11 cellular contexts compared by ENCODE assay signal in genomic region chr5:154723740-154724505, GRCh38. TPM values are rescaled to one million over a fixed set of nuclear protein-coding genes. Genes with fewer than 3 reads are reported as not detected.
DNase-seq lines count a peak whose midpoint lies in the region; ATAC-seq and TF ChIP-seq lines count a peak whose summit lies in the region.
"Had no signal": no experiment of that assay in that cellular context is flagged by ENCODE, and none has a peak within 500 bp of the region (broad histone marks: within the 10 kb centered on the region; RNA-seq: fewer than 3 reads in every experiment).

No MANE protein-coding gene starts in this region.

- H3K36me3 ChIP-seq in HEK293 (ENCODE audit: control insufficient read depth in 2 of 2, insufficient read depth in 1 of 2, low read length in 2 of 2) (no peaks in the 10 kb centered on the region), body of pancreas (replicated peaks in 1 of 2; ENCODE audit: insufficient read depth in 1 of 2, low read depth in 2 of 2) (no peaks in the 10 kb centered on the region), stomach (no peaks in the 10 kb centered on the region)

- WGBS in body of pancreas, 2 donors: 34 to 75% methylated on average over 2 of the region's 2 CpGs
- 74% methylated on average over 2 of the region's 2 CpGs for WGBS in right cardiac atrium
- WGBS in stomach, 5 donors: 37 to 67% (median 50%) methylated on average over 2 of the region's 2 CpGs

- CTCF ChIA-PET in HEK293 (lab: Yijun Ruan, JAX): no interaction called here

- no peak for TF ChIP-seq EP300 in stomach (IDR thresholded peaks at IDR 0.05)

- TF ChIP-seq CTCF in HEK293 (tag by site-specific recombination; IDR thresholded peaks at IDR 0.05) (no peak), body of pancreas (IDR thresholded peaks at IDR 0.05) (no peak), stomach (IDR thresholded peaks at IDR 0.05) (no peak)

- POLR2A ChIA-PET in HEK293 (lab: Yijun Ruan, JAX): no interaction called here

- H3K27ac ChIP-seq in HEK293 (ENCODE audit: extremely low read depth, low read depth, low read length) (no peak overlapping the region), body of pancreas (peak overlapping the region in 3 of 4 donors; percentile 42 to 66 (median 56)), right cardiac atrium (ENCODE audit: low read length) (peak overlapping the region; percentile 71), stomach (peak overlapping the region; percentile 27 to 63 (median 56))

- no peaks in the 10 kb centered on the region for H3K27me3 ChIP-seq in body of pancreas
- H3K27me3 ChIP-seq in right cardiac atrium (ENCODE audit: control insufficient read depth, insufficient read depth): no peaks in the 10 kb centered on the region
- H3K27me3 ChIP-seq in stomach: no peaks in the 10 kb centered on the region

- intact Hi-C loops in body of pancreas (cut with DNase I) (no loop called here), right cardiac atrium (cut with DNase I) (no loop called here), stomach (cut with DNase I; ENCODE audit: low total_unique reads) (no loop called here)

- no peak overlapping the region for H3K4me3 ChIP-seq in HEK293 (ENCODE audit: low read depth, low read length)
- H3K4me3 ChIP-seq in body of pancreas: no peak overlapping the region
- no peak overlapping the region for H3K4me3 ChIP-seq in right cardiac atrium (ENCODE audit: low read length)
- H3K4me3 ChIP-seq in stomach: no peak overlapping the region

- no peaks in the 10 kb centered on the region for H3K4me1 ChIP-seq in HEK293 (ENCODE audit: control insufficient read depth, insufficient read depth, low read length)
- H3K4me1 ChIP-seq in body of pancreas: peaks cover 65% of the 10 kb centered on the region
- H3K4me1 ChIP-seq in right cardiac atrium (ENCODE audit: control insufficient read depth, insufficient read depth, low read length): peaks cover 2% of the 10 kb centered on the region
- peaks cover 12 to 21% (median 14%) of the 10 kb centered on the region in 4 donors for H3K4me1 ChIP-seq in stomach

- ATAC-seq in body of pancreas: peak; percentile 70
- ATAC-seq in right cardiac atrium: peak; percentile 73 to 74
- no peak for ATAC-seq in GM18868 (IDR thresholded peaks at IDR 0.05; ENCODE audit: unreplicated experiment)
- no peak for ATAC-seq in HG03097 (IDR thresholded peaks at IDR 0.05; ENCODE audit: low FRiP score, unreplicated experiment)
- ATAC-seq: activated naive CD8-positive, alpha-beta T cell treated with anti-CD3 and anti-CD28 coated beads, Interleukin-2, amount 50 U/mL, for 24 hours had no signal

- no peak for DNase-seq in body of pancreas
- DNase-seq in right cardiac atrium: no peak
- no peak for DNase-seq in stomach
- DNase-seq in NCI-H1930 (lab: John Stamatoyannopoulos, UW): no peak
- DNase-seq: activated CD8-positive, alpha-beta memory T cell treated with anti-CD3 and anti-CD28 coated beads for 24 hours; activated naive CD8-positive, alpha-beta T cell treated with anti-CD3 and anti-CD28 coated beads, Interleukin-2, amount 50 U/mL, for 24 hours; effector CD8-positive, alpha-beta T cell; NCI-H1436 had no signal

- no peaks in the 10 kb centered on the region for H3K9me3 ChIP-seq in HEK293 (ENCODE audit: control insufficient read depth, insufficient read depth, low read depth, low read length)
- H3K9me3 ChIP-seq in body of pancreas: no peaks in the 10 kb centered on the region
- H3K9me3 ChIP-seq in right cardiac atrium (ENCODE audit: control insufficient read depth, low read length): no peaks in the 10 kb centered on the region
- no peaks in the 10 kb centered on the region for H3K9me3 ChIP-seq in stomach

- TF ChIP-seq POLR2A in body of pancreas (IDR thresholded peaks at IDR 0.05) (no peak), stomach (IDR thresholded peaks at IDR 0.05) (no peak)

TF ChIP-seq in HEK293, 187 proteins besides CTCF, POLR2A, EP300 and RAD21:
- no peak for TF ChIP-seq ZSCAN30 (tag by site-specific recombination; IDR thresholded peaks at IDR 0.05)
- TF ChIP-seq ZNF677 (tag by site-specific recombination; IDR thresholded peaks at IDR 0.05): peak; percentile 91
- no peak for TF ChIP-seq ZNF510 (tag by site-specific recombination; IDR thresholded peaks at IDR 0.05; ENCODE audit: insufficient replicate concordance)
- 0 out of 2 replicates have a peak, but pooled peaks have one; percentile 14 for TF ChIP-seq ZNF335 (tag by site-specific recombination; conservative IDR thresholded peaks at IDR 0.05)
- no peak for TF ChIP-seq ZNF311 (tag by site-specific recombination; IDR thresholded peaks at IDR 0.05; ENCODE audit: borderline replicate concordance)
- TF ChIP-seq ZNF350 (tag by site-specific recombination; IDR thresholded peaks at IDR 0.05): no peak
- peak; percentile 64; the same call in 1 of the 2 replicates for TF ChIP-seq ZBTB48 (tag by site-specific recombination; IDR thresholded peaks at IDR 0.05)
- TF ChIP-seq, protein P1, sequence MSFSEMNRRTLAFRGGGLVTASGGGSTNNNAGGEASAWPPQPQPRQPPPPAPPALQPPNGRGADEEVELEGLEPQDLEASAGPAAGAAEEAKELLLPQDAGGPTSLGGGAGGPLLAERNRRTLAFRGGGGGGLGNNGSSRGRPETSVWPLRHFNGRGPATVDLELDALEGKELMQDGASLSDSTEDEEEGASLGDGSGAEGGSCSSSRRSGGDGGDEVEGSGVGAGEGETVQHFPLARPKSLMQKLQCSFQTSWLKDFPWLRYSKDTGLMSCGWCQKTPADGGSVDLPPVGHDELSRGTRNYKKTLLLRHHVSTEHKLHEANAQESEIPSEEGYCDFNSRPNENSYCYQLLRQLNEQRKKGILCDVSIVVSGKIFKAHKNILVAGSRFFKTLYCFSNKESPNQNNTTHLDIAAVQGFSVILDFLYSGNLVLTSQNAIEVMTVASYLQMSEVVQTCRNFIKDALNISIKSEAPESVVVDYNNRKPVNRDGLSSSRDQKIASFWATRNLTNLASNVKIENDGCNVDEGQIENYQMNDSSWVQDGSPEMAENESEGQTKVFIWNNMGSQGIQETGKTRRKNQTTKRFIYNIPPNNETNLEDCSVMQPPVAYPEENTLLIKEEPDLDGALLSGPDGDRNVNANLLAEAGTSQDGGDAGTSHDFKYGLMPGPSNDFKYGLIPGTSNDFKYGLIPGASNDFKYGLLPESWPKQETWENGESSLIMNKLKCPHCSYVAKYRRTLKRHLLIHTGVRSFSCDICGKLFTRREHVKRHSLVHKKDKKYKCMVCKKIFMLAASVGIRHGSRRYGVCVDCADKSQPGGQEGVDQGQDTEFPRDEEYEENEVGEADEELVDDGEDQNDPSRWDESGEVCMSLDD (tag by site-specific recombination; IDR thresholded peaks at IDR 0.05): no peak
- peak; percentile 51; the same call in 1 of the 2 replicates for TF ChIP-seq OSR2 (tag by site-specific recombination; IDR thresholded peaks at IDR 0.05)
- TF ChIP-seq ZBTB7A (tag by site-specific recombination; IDR thresholded peaks at IDR 0.05; ENCODE audit: low read depth): no peak
- TF ChIP-seq PRDM6 (tag by site-specific recombination; IDR thresholded peaks at IDR 0.05): peak; percentile 83

RNA-seq across cellular contexts. Expression of gene LARP1, which starts 31.3 kb away (rescaled TPM):
- total RNA-seq in body of pancreas (100 to 1,000 TPM in 1 of 2 donors, 10 to 100 TPM in 1; 96.2 to 151 TPM), right cardiac atrium (100 to 1,000 TPM; 119 to 130 (median 124) TPM), stomach (100 to 1,000 TPM in 4 of 5 donors, 10 to 100 TPM in 1; 54.5 to 211 (median 180) TPM)
- polyA plus RNA-seq in right cardiac atrium (43.9 TPM), stomach (10 to 100 TPM; 15.0 to 19.4 (median 19.2) TPM)

Comparison
In these comparisons a context has a peak if more than half of its experiments do, and no peak if none do; other contexts are left out.
1. ATAC-seq: peak in body of pancreas (single experiment) and right cardiac atrium (2 of 2); none in GM18868 (single experiment) and HG03097 (single experiment).